In genomic region chr3:129582799-129583198, GRCh38 we compare ENCODE assay signal across 26 cellular contexts. TPM values are rescaled to one million over a fixed set of nuclear protein-coding genes. Genes with fewer than 3 reads are reported as not detected.
"Had no signal": no experiment of that assay in that cellular context is flagged by ENCODE, and none has a peak within 500 bp of the region (broad histone marks: within the 10 kb centered on the region; RNA-seq: fewer than 3 reads in every experiment).

No MANE protein-coding gene starts in this region.

- H3K9me3 ChIP-seq: breast epithelium, esophagus squamous epithelium, prostate gland, right atrium auricular region, suprapubic skin, transverse colon, vagina had no signal

- H3K36me3 Mint-ChIP-seq: T-cell had no signal

- H3K27me3 Mint-ChIP-seq: activated T-cell treated with anti-CD3 and anti-CD28 coated beads, Interleukin-2, amount 50 U/mL, for 24 hours; stimulated activated naive CD8-positive, alpha-beta T cell treated with anti-CD3 and anti-CD28 coated beads, Interleukin-15, amount 100 ng/mL, for 72 hours; T-cell had no signal

- H3K4me1 Mint-ChIP-seq: neural crest cell had no signal

- H3K27ac ChIP-seq: hepatocyte, prostate gland, right atrium auricular region, suprapubic skin, transverse colon, vagina had no signal

- ATAC-seq: activated CD8-positive, alpha-beta T cell treated with anti-CD3 and anti-CD28 coated beads, Interleukin-2, amount 10 ng/mL, durations not matched to agents 7 days and 5 days; stimulated activated naive CD8-positive, alpha-beta T cell treated with anti-CD3 and anti-CD28 coated beads, Interleukin-15, amount 100 ng/mL, for 72 hours; T-cell had no signal

- H3K27ac Mint-ChIP-seq: activated CD4-positive, alpha-beta T cell treated with anti-CD3 and anti-CD28 coated beads, Interleukin-2, amount 10 ng/mL, durations not matched to agents 24 days and 14 days; activated CD8-positive, alpha-beta T cell treated with anti-CD3 and anti-CD28 coated beads, Interleukin-2, amount 10 ng/mL, durations not matched to agents 7 days and 5 days; activated T-cell treated with anti-CD3 and anti-CD28 coated beads, Interleukin-2, amount 50 U/mL, for 24 hours; stimulated activated naive CD8-positive, alpha-beta T cell treated with anti-CD3 and anti-CD28 coated beads, Interleukin-15, amount 100 ng/mL, for 72 hours had no signal

- H3K4me2 ChIP-seq: hepatocyte had no signal

- H3K9me3 Mint-ChIP-seq: activated CD4-positive, alpha-beta T cell treated with anti-CD3 and anti-CD28 coated beads, Interleukin-2, amount 10 ng/mL, durations not matched to agents 24 days and 14 days; activated T-cell treated with anti-CD3 and anti-CD28 coated beads, Interleukin-2, amount 50 U/mL, for 24 hours; neural crest cell; stimulated activated naive CD8-positive, alpha-beta T cell treated with anti-CD3 and anti-CD28 coated beads, Interleukin-15, amount 100 ng/mL, for 72 hours; T-cell had no signal

- DNase-seq: activated CD4-positive, alpha-beta T cell treated with anti-CD3 and anti-CD28 coated beads, Interleukin-2, amount 10 ng/mL, durations not matched to agents 24 days and 14 days; activated CD8-positive, alpha-beta T cell treated with anti-CD3 and anti-CD28 coated beads, Interleukin-2, amount 10 ng/mL, durations not matched to agents 7 days and 5 days; activated effector memory CD4-positive, alpha-beta T cell treated with Interleukin-2 at 50 U/mL for 16 hours; activated naive CD4-positive, alpha-beta T cell treated with anti-CD3 and anti-CD28 coated beads, Interleukin-2, amount 50 U/mL, for 16 hours; activated T-cell treated with anti-CD3 and anti-CD28 coated beads, Interleukin-2, amount 50 U/mL, for 24 hours; dermis blood vessel endothelial cell; effector memory CD4-positive, alpha-beta T cell; esophagus squamous epithelium; islet precursor cell; mammary epithelial cell; stimulated activated CD4-positive, alpha-beta T cell treated with anti-CD3 and anti-CD28 coated beads, Interleukin-2, amount 100 ng/mL, for 24 hours; stimulated activated naive CD8-positive, alpha-beta T cell treated with anti-CD3 and anti-CD28 coated beads, Interleukin-15, amount 100 ng/mL, for 72 hours; T-cell; T-helper 9 cell; transverse colon had no signal

- H3K4me1 ChIP-seq: breast epithelium, prostate gland had no signal

- H3K4me3 Mint-ChIP-seq: activated CD4-positive, alpha-beta T cell treated with anti-CD3 and anti-CD28 coated beads, Interleukin-2, amount 10 ng/mL, durations not matched to agents 24 days and 14 days; activated CD8-positive, alpha-beta T cell treated with anti-CD3 and anti-CD28 coated beads, Interleukin-2, amount 10 ng/mL, durations not matched to agents 7 days and 5 days; activated T-cell treated with anti-CD3 and anti-CD28 coated beads, Interleukin-2, amount 50 U/mL, for 24 hours; neural crest cell; stimulated activated naive CD8-positive, alpha-beta T cell treated with anti-CD3 and anti-CD28 coated beads, Interleukin-15, amount 100 ng/mL, for 72 hours; T-cell had no signal

- H3K27me3 ChIP-seq: breast epithelium, esophagus squamous epithelium, hepatocyte, right atrium auricular region, suprapubic skin, transverse colon, vagina had no signal

- H3K36me3 ChIP-seq: breast epithelium, transverse colon had no signal

- H3K4me3 ChIP-seq: breast epithelium, esophagus squamous epithelium, hepatocyte, prostate gland, right atrium auricular region, suprapubic skin, transverse colon, vagina had no signal

RNA-seq across cellular contexts. Expression of gene H1-8, which starts 39.8 kb away (rescaled TPM):
- total RNA-seq: activated CD4-positive, alpha-beta T cell treated with anti-CD3 and anti-CD28 coated beads, Interleukin-2, amount 10 ng/mL, durations not matched to agents 24 days and 14 days; activated CD8-positive, alpha-beta T cell treated with anti-CD3 and anti-CD28 coated beads, Interleukin-2, amount 10 ng/mL, durations not matched to agents 7 days and 5 days; astrocyte; breast epithelium; cerebellum; dermis blood vessel endothelial cell; esophagus squamous epithelium; hepatocyte; mammary epithelial cell; neural crest cell; osteocyte; prostate gland; right atrium auricular region; skeletal muscle tissue; suprapubic skin; T-cell; transverse colon; vagina had no signal
- polyA plus RNA-seq: hepatocyte, mammary epithelial cell had no signal

RNA-seq across cellular contexts. Expression of gene RHO, which starts 54.4 kb away (rescaled TPM):
- total RNA-seq: activated CD4-positive, alpha-beta T cell treated with anti-CD3 and anti-CD28 coated beads, Interleukin-2, amount 10 ng/mL, durations not matched to agents 24 days and 14 days; activated CD8-positive, alpha-beta T cell treated with anti-CD3 and anti-CD28 coated beads, Interleukin-2, amount 10 ng/mL, durations not matched to agents 7 days and 5 days; astrocyte; cerebellum; dermis blood vessel endothelial cell; esophagus squamous epithelium; hepatocyte; mammary epithelial cell; neural crest cell; osteocyte; right atrium auricular region; skeletal muscle tissue; suprapubic skin; transverse colon; vagina had no signal
- polyA plus RNA-seq: mammary epithelial cell had no signal
